ENCODE assay signal across 18 cellular contexts in the genomic region with DNA sequence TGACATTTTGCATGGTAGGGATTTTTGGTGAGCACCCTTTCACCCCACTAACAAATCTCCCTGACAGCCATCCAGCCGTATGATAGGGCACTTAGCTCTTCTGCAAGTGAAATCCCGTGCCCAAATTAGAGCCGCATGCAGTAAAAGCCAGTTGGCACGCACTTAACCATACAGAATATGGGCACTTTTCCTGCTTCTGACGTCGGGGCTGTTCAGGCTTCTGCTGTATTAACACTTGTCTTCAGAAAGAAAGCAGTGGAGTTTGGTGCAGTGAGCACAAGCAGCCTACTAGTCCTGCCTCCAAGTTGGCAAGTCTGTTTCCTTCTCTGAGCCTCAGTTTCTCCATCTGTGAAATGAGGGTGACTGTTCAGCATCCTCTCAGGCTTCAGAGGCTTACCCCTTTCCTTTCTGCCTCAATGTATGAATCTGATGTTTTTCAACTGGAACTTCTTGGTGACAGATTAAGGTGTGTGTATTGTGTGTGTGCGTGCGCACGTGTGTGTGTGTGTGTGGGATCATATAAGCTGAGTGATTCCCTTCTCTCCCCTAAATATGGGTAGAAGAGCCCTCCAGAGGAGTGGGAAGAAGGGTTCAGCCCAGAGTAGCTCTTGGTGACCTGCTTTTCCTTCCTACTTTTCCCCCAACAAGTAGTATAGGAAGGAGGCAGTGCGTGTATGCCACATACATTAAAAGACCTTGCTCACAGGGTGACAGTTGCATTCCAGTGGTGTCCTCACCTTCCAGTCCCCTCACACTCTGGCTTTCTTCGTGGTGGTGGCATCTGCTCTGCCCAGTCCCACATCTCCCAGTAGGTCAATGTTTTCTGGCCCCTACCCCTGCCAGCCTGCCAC. TPM values are rescaled to one million over a fixed set of nuclear protein-coding genes. Genes with fewer than 3 reads are reported as not detected.
DNase-seq lines count a peak whose midpoint lies in the region; ATAC-seq and TF ChIP-seq lines count a peak whose summit lies in the region.
"Had no signal": no experiment of that assay in that cellular context is flagged by ENCODE, and none has a peak within 500 bp of the region (broad histone marks: within the 10 kb centered on the region; RNA-seq: fewer than 3 reads in every experiment).

No MANE protein-coding gene starts in this region.

- H3K4me1 ChIP-seq in upper lobe of right lung = no peaks in the 10 kb centered on the region
- H3K4me1 ChIP-seq: left lung, psoas muscle had no signal

- H3K9me3 ChIP-seq in AG04450 (ENCODE audit: control insufficient read depth, insufficient read depth, low read length) (no peaks in the 10 kb centered on the region; the same call in 1 of the 2 replicates), upper lobe of right lung (no peaks in the 10 kb centered on the region)
- H3K9me3 ChIP-seq: left lung, psoas muscle had no signal

- no peak for ATAC-seq in activated CD8-positive, alpha-beta memory T cell treated with anti-CD3 and anti-CD28 coated beads, Interleukin-2, amount 10 ng/mL, durations not matched to agents 7 days and 5 days
- ATAC-seq in GM19397 (IDR thresholded peaks at IDR 0.05; ENCODE audit: unreplicated experiment) (no peak), upper lobe of right lung (no peak), HG03457 (IDR thresholded peaks at IDR 0.05; ENCODE audit: unreplicated experiment) (no peak)
- ATAC-seq: activated CD4-positive, alpha-beta T cell treated with anti-CD3 and anti-CD28 coated beads for 36 hours; psoas muscle had no signal

- intact Hi-C loops in upper lobe of right lung (cut with DNase I) = no loop called here

- H3K4me3 ChIP-seq in AG04450 (ENCODE audit: low read depth, low read length) = peak overlapping the region; percentile 5; the same call in 1 of the 2 replicates
- no peak overlapping the region for H3K4me3 ChIP-seq in upper lobe of right lung
- H3K4me3 ChIP-seq: left lung, psoas muscle had no signal

- H3K27me3 Mint-ChIP-seq in HFFc6 (ENCODE audit: insufficient read depth) = peaks cover 22% of the 10 kb centered on the region
- peaks cover 50% of the 10 kb centered on the region for H3K27me3 Mint-ChIP-seq in activated CD8-positive, alpha-beta memory T cell treated with anti-CD3 and anti-CD28 coated beads, Interleukin-2, amount 10 ng/mL, durations not matched to agents 7 days and 5 days
- H3K27me3 Mint-ChIP-seq in mesothelial cell of epicardium (ENCODE audit: low read depth) = no peaks in the 10 kb centered on the region

- no peak for TF ChIP-seq CTCF in AG04450 (IDR thresholded peaks at IDR 0.05; ENCODE audit: low read depth, low read length)
- no peak for TF ChIP-seq CTCF in HFFc6 (IDR thresholded peaks at IDR 0.05)
- TF ChIP-seq CTCF in mesothelial cell of epicardium (IDR thresholded peaks at IDR 0.05; ENCODE audit: unreplicated experiment) = no peak
- TF ChIP-seq CTCF in upper lobe of right lung (IDR thresholded peaks at IDR 0.05) = no peak

- H3K27ac ChIP-seq in AG04450 (ENCODE audit: low read depth, low read length) (no peak overlapping the region), upper lobe of right lung (no peak overlapping the region)
- H3K27ac ChIP-seq: left lung, psoas muscle had no signal

- H3K36me3 ChIP-seq in upper lobe of right lung = no peaks in the 10 kb centered on the region
- H3K36me3 ChIP-seq: left lung had no signal

- CTCF ChIA-PET in AG04450 (lab: Charles Lee) = interaction anchor here (0.6 to 7.8 kb wide), 5 partner anchors 12 to 72 kb away, joined by 3 to 51 read pairs (median 4); no protein-coding TSS in a partner anchor
- CTCF ChIA-PET in activated CD8-positive, alpha-beta memory T cell treated with anti-CD3 and anti-CD28 coated beads, Interleukin-2, amount 10 ng/mL, durations not matched to agents 7 days and 5 days (lab: Charles Lee) = no interaction called here

- H3K4me1 Mint-ChIP-seq in HFFc6 (ENCODE audit: low read depth) = peaks cover 52% of the 10 kb centered on the region
- no peaks in the 10 kb centered on the region for H3K4me1 Mint-ChIP-seq in activated CD8-positive, alpha-beta memory T cell treated with anti-CD3 and anti-CD28 coated beads, Interleukin-2, amount 10 ng/mL, durations not matched to agents 7 days and 5 days
- peaks cover 75% of the 10 kb centered on the region for H3K4me1 Mint-ChIP-seq in mesothelial cell of epicardium
- H3K4me1 Mint-ChIP-seq: activated CD4-positive, alpha-beta T cell treated with anti-CD3 and anti-CD28 coated beads for 36 hours had no signal

- POLR2A ChIA-PET in AG04450 (lab: Yijun Ruan, JAX) = interaction anchor here (0.6 kb wide), 1 partner anchor 17 kb away, joined by 6 read pairs; no protein-coding TSS in a partner anchor

- DNase-seq in AG04450 (ENCODE audit: low read depth, low spot score) (no peak), HFFc6 (no peak), mesothelial cell of epicardium (ENCODE audit: low spot score in 2 of 2, unreplicated experiment in 2 of 2) (peak in 1 of 2 experiments; percentile 30), upper lobe of right lung (no peak)
- DNase-seq in activated CD8-positive, alpha-beta memory T cell treated with anti-CD3 and anti-CD28 coated beads, Interleukin-2, amount 10 ng/mL, durations not matched to agents 7 days and 5 days = peak; percentile 8
- no peak for DNase-seq in activated naive CD4-positive, alpha-beta T cell (lab: John Stamatoyannopoulos, UW)
- DNase-seq: activated CD4-positive, alpha-beta T cell treated with anti-CD3 and anti-CD28 coated beads for 36 hours; activated naive CD8-positive, alpha-beta T cell treated with anti-CD3 and anti-CD28 coated beads for 36 hours; DMS53; effector CD8-positive, alpha-beta T cell; left lung; NCI-H2107; NK-92 treated with Interleukin-12 subunit alpha and Interleukin-12 subunit beta, amount 100 ng/mL, for 24 hours; psoas muscle; SHP77; T-helper 9 cell had no signal

- no peaks in the 10 kb centered on the region for H3K27me3 ChIP-seq in AG04450 (ENCODE audit: control insufficient read depth, insufficient read depth, low read length)
- peaks cover 71% of the 10 kb centered on the region for H3K27me3 ChIP-seq in upper lobe of right lung

- H3K9me3 Mint-ChIP-seq in HFFc6 (no peaks in the 10 kb centered on the region), mesothelial cell of epicardium (no peaks in the 10 kb centered on the region)
- H3K9me3 Mint-ChIP-seq in activated CD8-positive, alpha-beta memory T cell treated with anti-CD3 and anti-CD28 coated beads, Interleukin-2, amount 10 ng/mL, durations not matched to agents 7 days and 5 days (ENCODE audit: low read depth) = no peaks in the 10 kb centered on the region
- H3K9me3 Mint-ChIP-seq: activated naive CD8-positive, alpha-beta T cell treated with anti-CD3 and anti-CD28 coated beads for 36 hours had no signal

- H3K4me3 Mint-ChIP-seq in HFFc6 = peak overlapping the region; percentile 27
- H3K4me3 Mint-ChIP-seq in activated CD8-positive, alpha-beta memory T cell treated with anti-CD3 and anti-CD28 coated beads, Interleukin-2, amount 10 ng/mL, durations not matched to agents 7 days and 5 days = no peak overlapping the region
- H3K4me3 Mint-ChIP-seq in mesothelial cell of epicardium = peak overlapping the region; percentile 5
- H3K4me3 Mint-ChIP-seq: activated CD4-positive, alpha-beta T cell treated with anti-CD3 and anti-CD28 coated beads for 36 hours; activated naive CD8-positive, alpha-beta T cell treated with anti-CD3 and anti-CD28 coated beads for 36 hours had no signal

- H3K27ac Mint-ChIP-seq in HFFc6 = peak overlapping the region; percentile 75
- H3K27ac Mint-ChIP-seq in activated CD8-positive, alpha-beta memory T cell treated with anti-CD3 and anti-CD28 coated beads, Interleukin-2, amount 10 ng/mL, durations not matched to agents 7 days and 5 days = no peak overlapping the region
- peak overlapping the region; percentile 86 for H3K27ac Mint-ChIP-seq in mesothelial cell of epicardium
- H3K27ac Mint-ChIP-seq: activated CD4-positive, alpha-beta T cell treated with anti-CD3 and anti-CD28 coated beads for 36 hours; activated naive CD8-positive, alpha-beta T cell treated with anti-CD3 and anti-CD28 coated beads for 36 hours had no signal

- no peaks in the 10 kb centered on the region; the same call in 1 of the 2 replicates for H3K36me3 Mint-ChIP-seq in HFFc6 (ENCODE audit: low read depth)
- no peaks in the 10 kb centered on the region for H3K36me3 Mint-ChIP-seq in activated CD8-positive, alpha-beta memory T cell treated with anti-CD3 and anti-CD28 coated beads, Interleukin-2, amount 10 ng/mL, durations not matched to agents 7 days and 5 days
- peaks cover 1% of the 10 kb centered on the region for H3K36me3 Mint-ChIP-seq in mesothelial cell of epicardium
- H3K36me3 Mint-ChIP-seq: activated naive CD8-positive, alpha-beta T cell treated with anti-CD3 and anti-CD28 coated beads for 36 hours had no signal

RNA-seq across cellular contexts. Expression of a gene that starts 19.0 kb away (rescaled TPM):
- polyA plus RNA-seq in AG04450 (2011; rRNA removed) = 9.9 and 11.7 TPM in 2 replicates
- 26.8 and 29.3 TPM in 2 replicates for polyA minus RNA-seq in AG04450 (2011; rRNA and poly(A)+ RNA removed)
- total RNA-seq in HFFc6 (2021; fragmentation: NEBNext Ultra II Directional; extraction: Animal tissue kit (Norgen Biotek cat#: 25700)) = 10 to 100 TPM; 26.5 to 65.4 (median 60.0) TPM
- not detected for total RNA-seq in activated CD8-positive, alpha-beta memory T cell treated with anti-CD3 and anti-CD28 coated beads, Interleukin-2, amount 10 ng/mL, durations not matched to agents 7 days and 5 days
- total RNA-seq in mesothelial cell of epicardium = 225 to 227 TPM (median 227 TPM) in 3 replicates
- not detected for total RNA-seq in upper lobe of right lung
- total RNA-seq: psoas muscle had no signal
- polyA plus RNA-seq: psoas muscle had no signal

RNA-seq across cellular contexts. Expression of a gene that starts 47.8 kb away (rescaled TPM):
- 0.25 and 0.38 TPM in 2 replicates for polyA plus RNA-seq in AG04450 (2011; rRNA removed)
- not detected in 2 replicates for polyA minus RNA-seq in AG04450 (2011; rRNA and poly(A)+ RNA removed)
- under 1 TPM in 4 of 6 experiments, not detected in 2; 0.31 to 0.60 (median 0.35) TPM for total RNA-seq in HFFc6 (2021; fragmentation: NEBNext Ultra II Directional; extraction: Animal tissue kit (Norgen Biotek cat#: 25700))
- total RNA-seq in activated CD8-positive, alpha-beta memory T cell treated with anti-CD3 and anti-CD28 coated beads, Interleukin-2, amount 10 ng/mL, durations not matched to agents 7 days and 5 days = not detected
- total RNA-seq in mesothelial cell of epicardium = not detected in 3 replicates
- total RNA-seq in upper lobe of right lung = not detected
- total RNA-seq: activated CD4-positive, alpha-beta T cell treated with anti-CD3 and anti-CD28 coated beads for 36 hours; activated naive CD8-positive, alpha-beta T cell treated with anti-CD3 and anti-CD28 coated beads for 36 hours; left lung; psoas muscle had no signal
- polyA plus RNA-seq: psoas muscle had no signal

Comparison
In these comparisons a context has a peak if more than half of its experiments do, and no peak if none do; other contexts are left out.
1. RNA of a gene that starts 19.0 kb away (total RNA-seq): 225 to 227 TPM in mesothelial cell of epicardium and 26.5 to 65.4 TPM in HFFc6; not detected in activated CD8-positive, alpha-beta memory T cell treated with anti-CD3 and anti-CD28 coated beads, Interleukin-2, amount 10 ng/mL, durations not matched to agents 7 days and 5 days and not detected in upper lobe of right lung (single experiment); every median in the first group is over 10 times any median in the second.